1 cellular context compared by ENCODE assay signal in the genomic region with DNA sequence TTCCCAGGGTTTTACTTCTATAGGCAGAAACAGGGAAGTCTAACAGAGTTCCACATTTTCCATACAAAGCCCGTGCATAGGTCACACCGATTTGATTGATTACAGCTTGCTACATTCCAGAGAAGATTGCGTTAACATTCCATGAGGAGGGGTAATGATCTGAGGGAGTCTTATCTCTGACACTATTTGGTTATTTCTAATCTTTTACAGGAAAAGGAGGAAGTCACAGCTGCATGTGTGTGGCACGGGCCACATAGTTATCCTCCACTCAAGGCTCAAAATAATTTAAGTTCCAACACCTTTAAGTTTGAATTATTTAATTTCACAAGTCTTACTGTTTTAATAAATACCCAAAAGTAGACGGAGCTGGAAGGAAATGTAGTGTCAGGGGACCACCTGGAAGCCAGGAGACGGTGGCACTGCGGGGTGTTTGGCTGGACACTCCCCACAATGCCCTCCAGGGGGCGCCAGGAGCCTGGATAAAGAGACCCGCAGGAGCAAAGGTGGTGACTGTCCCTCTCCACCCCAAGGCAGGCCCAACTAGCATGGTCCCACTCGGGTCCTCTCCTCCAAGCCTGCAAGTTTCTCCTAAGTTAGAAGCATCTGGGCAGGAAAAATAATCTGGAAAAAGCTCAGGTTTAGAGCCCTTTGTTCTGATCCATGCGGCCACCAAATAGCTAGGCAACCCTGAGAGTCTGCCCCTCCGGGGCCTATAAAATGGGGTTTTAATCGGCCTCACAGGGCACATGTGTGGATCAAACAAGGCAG.
TF ChIP-seq lines count a peak whose summit lies in the region.

No MANE protein-coding gene starts in this region.

TF ChIP-seq in HepG2, 621 proteins besides CTCF, POLR2A, EP300 and RAD21 (continues in another document):
- TF ChIP-seq POLR2AphosphoS2 (IDR thresholded peaks at IDR 0.05; ENCODE audit: low read depth, low read length): no peak
- peak; percentile 51 for TF ChIP-seq ATF7 (IDR thresholded peaks at IDR 0.05)
- TF ChIP-seq ATF7 (CRISPR knock-in tag; IDR thresholded peaks at IDR 0.05): no peak
- TF ChIP-seq HDAC6 (IDR thresholded peaks at IDR 0.05; ENCODE audit: low read depth, low read length): no peak
- no peak for TF ChIP-seq ZNF713 (CRISPR knock-in tag; IDR thresholded peaks at IDR 0.05)
- TF ChIP-seq PAF1 (CRISPR knock-in tag; IDR thresholded peaks at IDR 0.05): no peak
- TF ChIP-seq ELF1 (CRISPR knock-in tag; IDR thresholded peaks at IDR 0.05): peak; percentile 49; the same call in 1 of the 2 replicates
- TF ChIP-seq SAFB2 (CRISPR knock-in tag; IDR thresholded peaks at IDR 0.05; ENCODE audit: borderline replicate concordance, low read depth): no peak
- TF ChIP-seq ZBED4 (CRISPR knock-in tag; IDR thresholded peaks at IDR 0.05; ENCODE audit: borderline replicate concordance): peak; percentile 21; the same call in 1 of the 2 replicates
- TF ChIP-seq, protein P1, sequence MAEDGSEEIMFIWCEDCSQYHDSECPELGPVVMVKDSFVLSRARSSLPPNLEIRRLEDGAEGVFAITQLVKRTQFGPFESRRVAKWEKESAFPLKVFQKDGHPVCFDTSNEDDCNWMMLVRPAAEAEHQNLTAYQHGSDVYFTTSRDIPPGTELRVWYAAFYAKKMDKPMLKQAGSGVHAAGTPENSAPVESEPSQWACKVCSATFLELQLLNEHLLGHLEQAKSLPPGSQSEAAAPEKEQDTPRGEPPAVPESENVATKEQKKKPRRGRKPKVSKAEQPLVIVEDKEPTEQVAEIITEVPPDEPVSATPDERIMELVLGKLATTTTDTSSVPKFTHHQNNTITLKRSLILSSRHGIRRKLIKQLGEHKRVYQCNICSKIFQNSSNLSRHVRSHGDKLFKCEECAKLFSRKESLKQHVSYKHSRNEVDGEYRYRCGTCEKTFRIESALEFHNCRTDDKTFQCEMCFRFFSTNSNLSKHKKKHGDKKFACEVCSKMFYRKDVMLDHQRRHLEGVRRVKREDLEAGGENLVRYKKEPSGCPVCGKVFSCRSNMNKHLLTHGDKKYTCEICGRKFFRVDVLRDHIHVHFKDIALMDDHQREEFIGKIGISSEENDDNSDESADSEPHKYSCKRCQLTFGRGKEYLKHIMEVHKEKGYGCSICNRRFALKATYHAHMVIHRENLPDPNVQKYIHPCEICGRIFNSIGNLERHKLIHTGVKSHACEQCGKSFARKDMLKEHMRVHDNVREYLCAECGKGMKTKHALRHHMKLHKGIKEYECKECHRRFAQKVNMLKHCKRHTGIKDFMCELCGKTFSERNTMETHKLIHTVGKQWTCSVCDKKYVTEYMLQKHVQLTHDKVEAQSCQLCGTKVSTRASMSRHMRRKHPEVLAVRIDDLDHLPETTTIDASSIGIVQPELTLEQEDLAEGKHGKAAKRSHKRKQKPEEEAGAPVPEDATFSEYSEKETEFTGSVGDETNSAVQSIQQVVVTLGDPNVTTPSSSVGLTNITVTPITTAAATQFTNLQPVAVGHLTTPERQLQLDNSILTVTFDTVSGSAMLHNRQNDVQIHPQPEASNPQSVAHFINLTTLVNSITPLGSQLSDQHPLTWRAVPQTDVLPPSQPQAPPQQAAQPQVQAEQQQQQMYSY (CRISPR knock-in tag; IDR thresholded peaks at IDR 0.05): peak; percentile 93
- TF ChIP-seq TP53 (CRISPR knock-in tag; conservative IDR thresholded peaks at IDR 0.05): 0 out of 2 replicates have a peak, but pooled peaks have one; percentile 20
- TF ChIP-seq ZNF558 (CRISPR knock-in tag; IDR thresholded peaks at IDR 0.05; ENCODE audit: borderline replicate concordance): no peak
- peak; percentile 61; the same call in 1 of the 2 replicates for TF ChIP-seq NFKB2 (CRISPR knock-in tag; IDR thresholded peaks at IDR 0.05; ENCODE audit: borderline replicate concordance)
- TF ChIP-seq ZNF275 (CRISPR knock-in tag; IDR thresholded peaks at IDR 0.05; ENCODE audit: borderline replicate concordance): 0 out of 2 replicates have a peak, but pooled peaks have one; percentile 62
- TF ChIP-seq CHD4 (IDR thresholded peaks at IDR 0.05; ENCODE audit: borderline replicate concordance, low read length): no peak; the same call in 1 of the 2 replicates
- peak in 1 of 2 experiments; percentile 36; a peak in 1 of 4 replicates for TF ChIP-seq NR2F1 (CRISPR knock-in tag; IDR thresholded peaks at IDR 0.05)
- TF ChIP-seq NAIF1 (CRISPR knock-in tag; IDR thresholded peaks at IDR 0.05; ENCODE audit: borderline replicate concordance): peak; percentile 95; the same call in 1 of the 2 replicates
- TF ChIP-seq SAP130 (CRISPR knock-in tag; IDR thresholded peaks at IDR 0.05; ENCODE audit: low read depth): peak; percentile 77
- TF ChIP-seq NFIC (IDR thresholded peaks at IDR 0.05; ENCODE audit: low read length): peak; percentile 75
- no peak for TF ChIP-seq IRX3 (CRISPR knock-in tag; IDR thresholded peaks at IDR 0.05; ENCODE audit: borderline replicate concordance, low read depth)
- TF ChIP-seq ATF7-NPFF (CRISPR knock-in tag; IDR thresholded peaks at IDR 0.05; ENCODE audit: low read depth): no peak
- TF ChIP-seq, protein P2, sequence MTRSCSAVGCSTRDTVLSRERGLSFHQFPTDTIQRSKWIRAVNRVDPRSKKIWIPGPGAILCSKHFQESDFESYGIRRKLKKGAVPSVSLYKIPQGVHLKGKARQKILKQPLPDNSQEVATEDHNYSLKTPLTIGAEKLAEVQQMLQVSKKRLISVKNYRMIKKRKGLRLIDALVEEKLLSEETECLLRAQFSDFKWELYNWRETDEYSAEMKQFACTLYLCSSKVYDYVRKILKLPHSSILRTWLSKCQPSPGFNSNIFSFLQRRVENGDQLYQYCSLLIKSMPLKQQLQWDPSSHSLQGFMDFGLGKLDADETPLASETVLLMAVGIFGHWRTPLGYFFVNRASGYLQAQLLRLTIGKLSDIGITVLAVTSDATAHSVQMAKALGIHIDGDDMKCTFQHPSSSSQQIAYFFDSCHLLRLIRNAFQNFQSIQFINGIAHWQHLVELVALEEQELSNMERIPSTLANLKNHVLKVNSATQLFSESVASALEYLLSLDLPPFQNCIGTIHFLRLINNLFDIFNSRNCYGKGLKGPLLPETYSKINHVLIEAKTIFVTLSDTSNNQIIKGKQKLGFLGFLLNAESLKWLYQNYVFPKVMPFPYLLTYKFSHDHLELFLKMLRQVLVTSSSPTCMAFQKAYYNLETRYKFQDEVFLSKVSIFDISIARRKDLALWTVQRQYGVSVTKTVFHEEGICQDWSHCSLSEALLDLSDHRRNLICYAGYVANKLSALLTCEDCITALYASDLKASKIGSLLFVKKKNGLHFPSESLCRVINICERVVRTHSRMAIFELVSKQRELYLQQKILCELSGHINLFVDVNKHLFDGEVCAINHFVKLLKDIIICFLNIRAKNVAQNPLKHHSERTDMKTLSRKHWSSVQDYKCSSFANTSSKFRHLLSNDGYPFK (CRISPR knock-in tag; IDR thresholded peaks at IDR 0.05; ENCODE audit: borderline replicate concordance): peak; percentile 40; the same call in 1 of the 2 replicates
- TF ChIP-seq HMG20B (CRISPR knock-in tag; conservative IDR thresholded peaks at IDR 0.05): no peak; the same call in 1 of the 2 replicates
- TF ChIP-seq GMEB1 (CRISPR knock-in tag; IDR thresholded peaks at IDR 0.05; ENCODE audit: borderline replicate concordance): peak; percentile 17; the same call in 1 of the 2 replicates
- TF ChIP-seq ZNF350 (CRISPR knock-in tag; IDR thresholded peaks at IDR 0.05; ENCODE audit: borderline replicate concordance, low read depth): peak; percentile 72; the same call in 1 of the 2 replicates
- TF ChIP-seq, protein P3, sequence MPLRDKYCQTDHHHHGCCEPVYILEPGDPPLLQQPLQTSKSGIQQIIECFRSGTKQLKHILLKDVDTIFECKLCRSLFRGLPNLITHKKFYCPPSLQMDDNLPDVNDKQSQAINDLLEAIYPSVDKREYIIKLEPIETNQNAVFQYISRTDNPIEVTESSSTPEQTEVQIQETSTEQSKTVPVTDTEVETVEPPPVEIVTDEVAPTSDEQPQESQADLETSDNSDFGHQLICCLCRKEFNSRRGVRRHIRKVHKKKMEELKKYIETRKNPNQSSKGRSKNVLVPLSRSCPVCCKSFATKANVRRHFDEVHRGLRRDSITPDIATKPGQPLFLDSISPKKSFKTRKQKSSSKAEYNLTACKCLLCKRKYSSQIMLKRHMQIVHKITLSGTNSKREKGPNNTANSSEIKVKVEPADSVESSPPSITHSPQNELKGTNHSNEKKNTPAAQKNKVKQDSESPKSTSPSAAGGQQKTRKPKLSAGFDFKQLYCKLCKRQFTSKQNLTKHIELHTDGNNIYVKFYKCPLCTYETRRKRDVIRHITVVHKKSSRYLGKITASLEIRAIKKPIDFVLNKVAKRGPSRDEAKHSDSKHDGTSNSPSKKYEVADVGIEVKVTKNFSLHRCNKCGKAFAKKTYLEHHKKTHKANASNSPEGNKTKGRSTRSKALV (CRISPR knock-in tag; IDR thresholded peaks at IDR 0.05): peak; percentile 70; the same call in 1 of the 2 replicates
- TF ChIP-seq JARID2 (CRISPR knock-in tag; IDR thresholded peaks at IDR 0.05; ENCODE audit: insufficient replicate concordance): no peak
- no peak for TF ChIP-seq ATAD3A (CRISPR knock-in tag; IDR thresholded peaks at IDR 0.05)
- TF ChIP-seq, protein P4, sequence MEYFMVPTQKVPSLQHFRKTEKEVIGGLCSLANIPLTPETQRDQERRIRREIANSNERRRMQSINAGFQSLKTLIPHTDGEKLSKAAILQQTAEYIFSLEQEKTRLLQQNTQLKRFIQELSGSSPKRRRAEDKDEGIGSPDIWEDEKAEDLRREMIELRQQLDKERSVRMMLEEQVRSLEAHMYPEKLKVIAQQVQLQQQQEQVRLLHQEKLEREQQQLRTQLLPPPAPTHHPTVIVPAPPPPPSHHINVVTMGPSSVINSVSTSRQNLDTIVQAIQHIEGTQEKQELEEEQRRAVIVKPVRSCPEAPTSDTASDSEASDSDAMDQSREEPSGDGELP (IDR thresholded peaks at IDR 0.05; ENCODE audit: borderline replicate concordance, low read depth): peak; percentile 12; the same call in 1 of the 2 replicates
- no peak for TF ChIP-seq ZNF143 (CRISPR knock-in tag; IDR thresholded peaks at IDR 0.05)
- TF ChIP-seq SIN3A (IDR thresholded peaks at IDR 0.05; ENCODE audit: borderline replicate concordance, low read depth, low read length): 0 out of 2 replicates have a peak, but pooled peaks have one; percentile 18
- TF ChIP-seq CENPX (CRISPR knock-in tag; IDR thresholded peaks at IDR 0.05): no peak
- no peak for TF ChIP-seq ZSCAN25 (CRISPR knock-in tag; IDR thresholded peaks at IDR 0.05)
- TF ChIP-seq RBM22 (optimal IDR thresholded peaks at IDR 0.05; ENCODE audit: low read length): no peak
- TF ChIP-seq, protein P5, sequence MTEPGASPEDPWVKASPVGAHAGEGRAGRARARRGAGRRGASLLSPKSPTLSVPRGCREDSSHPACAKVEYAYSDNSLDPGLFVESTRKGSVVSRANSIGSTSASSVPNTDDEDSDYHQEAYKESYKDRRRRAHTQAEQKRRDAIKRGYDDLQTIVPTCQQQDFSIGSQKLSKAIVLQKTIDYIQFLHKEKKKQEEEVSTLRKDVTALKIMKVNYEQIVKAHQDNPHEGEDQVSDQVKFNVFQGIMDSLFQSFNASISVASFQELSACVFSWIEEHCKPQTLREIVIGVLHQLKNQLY (CRISPR knock-in tag; IDR thresholded peaks at IDR 0.05): peak; percentile 79
- TF ChIP-seq RCOR2 (CRISPR knock-in tag; IDR thresholded peaks at IDR 0.05): no peak
